12 cellular contexts compared by ENCODE assay signal in the genomic region with DNA sequence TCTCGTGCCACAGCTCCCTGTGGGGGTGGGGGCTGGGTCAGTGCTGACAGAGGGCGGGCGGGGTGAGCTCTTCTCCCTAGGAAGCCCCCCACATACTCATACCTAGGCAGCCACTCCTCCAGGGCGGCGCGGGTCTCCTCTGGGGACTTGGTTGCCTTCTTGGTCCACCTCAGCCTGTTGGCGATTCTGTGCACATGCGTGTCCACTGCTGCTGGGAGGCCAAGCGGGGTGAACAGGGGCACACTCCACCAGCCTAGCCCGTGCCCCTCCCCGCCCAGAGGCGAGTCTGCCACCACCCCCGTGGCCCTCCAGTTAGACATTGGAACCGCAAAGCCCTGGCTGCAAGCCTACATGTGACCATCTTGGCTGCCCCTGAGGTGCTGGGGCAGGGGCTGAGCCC. TPM values are rescaled to one million over a fixed set of nuclear protein-coding genes. Genes with fewer than 3 reads are reported as not detected.
A peak's percentile ranks its signal among the peaks of the same experiment; 100 is the strongest.
DNase-seq lines count a peak whose midpoint lies in the region; ATAC-seq and TF ChIP-seq lines count a peak whose summit lies in the region.
"Had no signal": no experiment of that assay in that cellular context is flagged by ENCODE, and none has a peak within 500 bp of the region (broad histone marks: within the 10 kb centered on the region; RNA-seq: fewer than 3 reads in every experiment).

No MANE protein-coding gene starts in this region.

- H3K4me3 ChIP-seq in esophagus squamous epithelium: no peak overlapping the region
- peak overlapping the region in 1 of 4 donors; percentile 15 for H3K4me3 ChIP-seq in gastrocnemius medialis

- 40% methylated on average over 1 of the region's 14 CpGs; no CpG with 5 or more reads in 1 of the 2 donors for WGBS in esophagus squamous epithelium, 2 donors

- no peak for TF ChIP-seq POLR2A in esophagus squamous epithelium (IDR thresholded peaks at IDR 0.05)
- no peak for TF ChIP-seq POLR2A in gastrocnemius medialis (IDR thresholded peaks at IDR 0.05)

- no peak for ATAC-seq in gastrocnemius medialis
- ATAC-seq: activated CD4-positive, alpha-beta T cell treated with anti-CD3 and anti-CD28 coated beads for 36 hours had no signal

- in situ Hi-C loops in gastrocnemius medialis (cut with MboI; ENCODE audit: low sequenced_read_pairs in 4 of 4): no loop called here

- CTCF ChIA-PET in activated naive CD4-positive, alpha-beta T cell treated with anti-CD3 and anti-CD28 coated beads, Interleukin-2, amount 10 ng/mL, durations not matched to agents 7 days and 5 days (lab: Charles Lee): interaction anchor here (1.1 kb wide), 1 partner anchor 36 kb away, joined by 3 read pairs; no protein-coding TSS in a partner anchor

- H3K27ac ChIP-seq in esophagus squamous epithelium (peak overlapping the region; percentile 75 to 92 (median 85)), gastrocnemius medialis (peak overlapping the region; percentile 67 to 84 (median 76))

- H3K4me1 ChIP-seq in esophagus squamous epithelium (peaks cover 49 to 100% (median 82%) of the 10 kb centered on the region in 3 donors), gastrocnemius medialis (peaks cover 29 to 41% of the 10 kb centered on the region in 2 donors)

- TF ChIP-seq CTCF in HFFc6 (IDR thresholded peaks at IDR 0.05) (no peak), esophagus squamous epithelium (IDR thresholded peaks at IDR 0.05) (no peak), gastrocnemius medialis (IDR thresholded peaks at IDR 0.05 in 4 of 5, conservative IDR thresholded peaks at IDR 0.05 in 1 of 5) (no peak)

- H3K36me3 ChIP-seq in esophagus squamous epithelium (peaks cover 0 to 19% (median 0%) of the 10 kb centered on the region in 3 donors), gastrocnemius medialis (no peaks in the 10 kb centered on the region)

- intact Hi-C loops in esophagus squamous epithelium (cut with DNase I) (no loop called here), gastrocnemius medialis (cut with DNase I; ENCODE audit: low total_unique reads) (no loop called here)

- peaks cover 24% of the 10 kb centered on the region for H3K4me1 Mint-ChIP-seq in HFFc6 (ENCODE audit: low read depth)
- no peaks in the 10 kb centered on the region for H3K4me1 Mint-ChIP-seq in activated naive CD4-positive, alpha-beta T cell treated with anti-CD3 and anti-CD28 coated beads, Interleukin-2, amount 10 ng/mL, durations not matched to agents 7 days and 5 days
- H3K4me1 Mint-ChIP-seq: activated CD4-positive, alpha-beta T cell treated with anti-CD3 and anti-CD28 coated beads for 36 hours had no signal

- no peaks in the 10 kb centered on the region for H3K9me3 Mint-ChIP-seq in HFFc6
- H3K9me3 Mint-ChIP-seq in activated naive CD4-positive, alpha-beta T cell treated with anti-CD3 and anti-CD28 coated beads, Interleukin-2, amount 10 ng/mL, durations not matched to agents 7 days and 5 days: no peaks in the 10 kb centered on the region
- H3K9me3 Mint-ChIP-seq: CD14-positive monocyte; stimulated activated naive CD8-positive, alpha-beta T cell treated with anti-CD3 and anti-CD28 coated beads, Interleukin-15, Interleukin-2, amounts not matched to agents 100 ng/mL and 50 ng/mL, for 24 hours had no signal

- no peaks in the 10 kb centered on the region for H3K9me3 ChIP-seq in esophagus squamous epithelium
- H3K9me3 ChIP-seq in gastrocnemius medialis: no peaks in the 10 kb centered on the region
- H3K9me3 ChIP-seq: SK-N-SH had no signal

- no peaks in the 10 kb centered on the region for H3K36me3 Mint-ChIP-seq in HFFc6 (ENCODE audit: low read depth)
- no peaks in the 10 kb centered on the region for H3K36me3 Mint-ChIP-seq in activated naive CD4-positive, alpha-beta T cell treated with anti-CD3 and anti-CD28 coated beads, Interleukin-2, amount 10 ng/mL, durations not matched to agents 7 days and 5 days

- peaks cover 5% of the 10 kb centered on the region for H3K27me3 Mint-ChIP-seq in HFFc6 (ENCODE audit: insufficient read depth)
- H3K27me3 Mint-ChIP-seq in activated naive CD4-positive, alpha-beta T cell treated with anti-CD3 and anti-CD28 coated beads, Interleukin-2, amount 10 ng/mL, durations not matched to agents 7 days and 5 days: no peaks in the 10 kb centered on the region
- H3K27me3 Mint-ChIP-seq: activated CD4-positive, alpha-beta T cell treated with anti-CD3 and anti-CD28 coated beads for 36 hours; stimulated activated naive CD8-positive, alpha-beta T cell treated with anti-CD3 and anti-CD28 coated beads, Interleukin-15, Interleukin-2, amounts not matched to agents 100 ng/mL and 50 ng/mL, for 24 hours had no signal

- no peak for DNase-seq in HFFc6
- DNase-seq in esophagus squamous epithelium (lab: John Stamatoyannopoulos, UW): no peak
- DNase-seq in gastrocnemius medialis: no peak
- no peak for DNase-seq in hypothalamus (lab: John Stamatoyannopoulos, UW)
- DNase-seq in GM19238 (ENCODE audit: insufficient read length, low spot score): no peak
- DNase-seq in activated naive CD4-positive, alpha-beta T cell treated with anti-CD3 and anti-CD28 coated beads, Interleukin-2, amount 10 ng/mL, durations not matched to agents 7 days and 5 days: no peak
- DNase-seq: activated CD4-positive, alpha-beta T cell treated with anti-CD3 and anti-CD28 coated beads for 36 hours; activated naive CD4-positive, alpha-beta T cell treated with anti-CD3 and anti-CD28 coated beads, Interleukin-2, amount 50 U/mL, for 16 hours; NCI-H446 treated with DMSO at 0.1 percent for 48 hours had no signal

- no peak overlapping the region for H3K4me3 Mint-ChIP-seq in HFFc6
- H3K4me3 Mint-ChIP-seq in activated naive CD4-positive, alpha-beta T cell treated with anti-CD3 and anti-CD28 coated beads, Interleukin-2, amount 10 ng/mL, durations not matched to agents 7 days and 5 days: no peak overlapping the region
- H3K4me3 Mint-ChIP-seq: activated CD4-positive, alpha-beta T cell treated with anti-CD3 and anti-CD28 coated beads for 36 hours; CD14-positive monocyte; stimulated activated naive CD8-positive, alpha-beta T cell treated with anti-CD3 and anti-CD28 coated beads, Interleukin-15, Interleukin-2, amounts not matched to agents 100 ng/mL and 50 ng/mL, for 24 hours had no signal

- H3K27ac Mint-ChIP-seq in HFFc6: peak overlapping the region; percentile 91
- no peak overlapping the region for H3K27ac Mint-ChIP-seq in activated naive CD4-positive, alpha-beta T cell treated with anti-CD3 and anti-CD28 coated beads, Interleukin-2, amount 10 ng/mL, durations not matched to agents 7 days and 5 days
- H3K27ac Mint-ChIP-seq: activated CD4-positive, alpha-beta T cell treated with anti-CD3 and anti-CD28 coated beads for 36 hours; CD14-positive monocyte; stimulated activated naive CD8-positive, alpha-beta T cell treated with anti-CD3 and anti-CD28 coated beads, Interleukin-15, Interleukin-2, amounts not matched to agents 100 ng/mL and 50 ng/mL, for 24 hours had no signal

- no peaks in the 10 kb centered on the region for H3K27me3 ChIP-seq in esophagus squamous epithelium
- no peaks in the 10 kb centered on the region for H3K27me3 ChIP-seq in gastrocnemius medialis

RNA-seq across cellular contexts. Expression of a gene that starts 7.6 kb away (rescaled TPM):
- total RNA-seq in HFFc6 (2021; fragmentation: NEBNext Ultra II Directional; extraction: Animal tissue kit (Norgen Biotek cat#: 25700)): 10 to 100 TPM; 23.7 to 31.5 (median 26.4) TPM
- total RNA-seq in esophagus squamous epithelium (10 to 100 TPM in 2 of 4 donors, 1 to 10 TPM in 2; 7.8 to 26.0 (median 10.0) TPM), gastrocnemius medialis (10 to 100 TPM in 1 of 4 donors, 1 to 10 TPM in 3; 3.5 to 13.6 (median 6.4) TPM)

RNA-seq across cellular contexts. Expression of a gene that starts 7.8 kb away (rescaled TPM):
- total RNA-seq in HFFc6 (2021; fragmentation: NEBNext Ultra II Directional; extraction: Animal tissue kit (Norgen Biotek cat#: 25700)): 10 to 100 TPM; 72.0 to 88.3 (median 83.2) TPM
- 10 to 100 TPM; 22.8 to 79.7 (median 41.2) TPM for total RNA-seq in esophagus squamous epithelium
- total RNA-seq in gastrocnemius medialis: 10 to 100 TPM; 44.5 to 62.7 (median 53.8) TPM

RNA-seq across cellular contexts. Expression of a gene that starts 13.3 kb away (rescaled TPM):
- total RNA-seq in HFFc6 (2021; fragmentation: NEBNext Ultra II Directional; extraction: Animal tissue kit (Norgen Biotek cat#: 25700)): 100 to 1,000 TPM; 140 to 177 (median 152) TPM
- total RNA-seq in esophagus squamous epithelium (10 to 100 TPM; 11.6 to 31.7 (median 16.5) TPM), gastrocnemius medialis (10 to 100 TPM; 51.6 to 86.9 (median 74.4) TPM)

RNA-seq across cellular contexts. Expression of a gene that starts 20.4 kb away (rescaled TPM):
- total RNA-seq in HFFc6 (2021; fragmentation: NEBNext Ultra II Directional; extraction: Animal tissue kit (Norgen Biotek cat#: 25700)): 1 to 10 TPM in 4 of 6 experiments, under 1 TPM in 2; 0.57 to 2.1 (median 1.4) TPM
- total RNA-seq in esophagus squamous epithelium (under 1 TPM in 1 of 4 donors, not detected in 3; 0.48 TPM), gastrocnemius medialis (not detected)

RNA-seq across cellular contexts. Expression of a gene that starts 30.4 kb away (rescaled TPM):
- 10 to 100 TPM; 37.1 to 48.1 (median 40.7) TPM for total RNA-seq in HFFc6 (2021; fragmentation: NEBNext Ultra II Directional; extraction: Animal tissue kit (Norgen Biotek cat#: 25700))
- total RNA-seq in esophagus squamous epithelium: 10 to 100 TPM; 31.3 to 56.1 (median 40.9) TPM
- 10 to 100 TPM; 57.0 to 92.2 (median 75.4) TPM for total RNA-seq in gastrocnemius medialis
